In genomic region chr22:19540394-19540793, GRCh38 we compare ENCODE assay signal across 12 cellular contexts. TPM values are rescaled to one million over a fixed set of nuclear protein-coding genes. Genes with fewer than 3 reads are reported as not detected.
"Had no signal": no experiment of that assay in that cellular context is flagged by ENCODE, and none has a peak within 500 bp of the region (broad histone marks: within the 10 kb centered on the region; RNA-seq: fewer than 3 reads in every experiment).

No MANE protein-coding gene starts in this region.

- H3K4me1 ChIP-seq: HAP-1 had no signal

- FAIRE-seq: H1, H54 had no signal

- ATAC-seq: GM23338, HCT116 had no signal

- DNase-seq: GM23248, GOT3, H7, H9, HCEC 1CT, HFFc6 had no signal

- H3K9ac ChIP-seq: GM23248 had no signal

- H3K27ac ChIP-seq: GM23248 had no signal

- H3K36me3 ChIP-seq: HAP-1 had no signal

- H2AFZ ChIP-seq: GM23248, GM23338 had no signal

- H3K4me2 ChIP-seq: GM23338 had no signal

- H3K4me3 ChIP-seq: GM23248, GM23338, HAP-1 had no signal

- H3K9me3 ChIP-seq: HAP-1 had no signal

RNA-seq across cellular contexts. Expression of gene CLDN5, which starts 16.2 kb away (rescaled TPM):
- total RNA-seq: GM23248, H4 had no signal
- polyA plus RNA-seq: GM23248 had no signal
